Comparison of ENCODE assay signal across 23 cellular contexts in the genomic region with DNA sequence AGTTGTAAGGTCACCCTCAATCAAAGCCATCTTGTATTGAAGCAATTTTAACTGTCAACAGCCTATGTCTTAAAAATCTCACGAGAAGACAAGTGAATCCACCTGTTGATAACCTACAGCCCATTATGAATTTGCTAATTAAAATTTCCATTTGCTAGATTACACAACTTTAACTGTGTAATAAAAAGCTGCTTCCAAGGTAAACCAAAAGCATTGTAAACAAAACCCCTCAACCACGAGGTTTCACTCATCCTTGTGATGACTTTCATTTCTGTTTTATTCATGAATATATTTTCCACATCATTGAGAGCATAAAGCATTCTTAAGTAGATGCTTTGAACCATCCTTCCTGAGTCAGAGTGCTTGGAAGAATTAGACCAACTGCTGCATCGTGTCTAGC.
DNase-seq lines count a peak whose midpoint lies in the region; ATAC-seq and TF ChIP-seq lines count a peak whose summit lies in the region.
"Had no signal": no experiment of that assay in that cellular context is flagged by ENCODE, and none has a peak within 500 bp of the region (broad histone marks: within the 10 kb centered on the region; RNA-seq: fewer than 3 reads in every experiment).

No MANE protein-coding gene starts in this region.

- peak overlapping the region in 2 of 8 donors; percentile 16 to 46 for H3K4me3 Mint-ChIP-seq in naive B cell
- H3K4me3 Mint-ChIP-seq: effector memory CD8-positive, alpha-beta T cell had no signal

- TF ChIP-seq CTCF in HEK293 (tag by site-specific recombination; IDR thresholded peaks at IDR 0.05), result no peak

- ATAC-seq in GM18502 (IDR thresholded peaks at IDR 0.05; ENCODE audit: poor library complexity, unreplicated experiment), result peak; percentile 38
- ATAC-seq in naive B cell (ENCODE audit: low read depth in 2 of 2), result peak; percentile 88 to 89
- ATAC-seq: effector memory CD8-positive, alpha-beta T cell had no signal

- peaks cover 0 to 11% of the 10 kb centered on the region in 2 donors for H3K36me3 Mint-ChIP-seq in naive B cell

- peak overlapping the region; percentile 11; the same call in 1 of the 2 replicates for H3K27ac ChIP-seq in HEK293 (ENCODE audit: extremely low read depth, low read depth, low read length)
- H3K27ac ChIP-seq: parathyroid adenoma, RWPE1, skin epidermis, vagina had no signal

- H3K4me1 ChIP-seq in HEK293 (ENCODE audit: control insufficient read depth, insufficient read depth, low read length), result peaks cover 11% of the 10 kb centered on the region
- H3K4me1 ChIP-seq: parathyroid adenoma, vagina had no signal

- peak overlapping the region in 3 of 6 donors; percentile 47 to 79 (median 74) for H3K27ac Mint-ChIP-seq in naive B cell
- H3K27ac Mint-ChIP-seq: effector memory CD8-positive, alpha-beta T cell had no signal

- no peaks in the 10 kb centered on the region for H3K9me3 Mint-ChIP-seq in naive B cell

- CTCF ChIA-PET in HEK293 (lab: Yijun Ruan, JAX), result no interaction called here

- DNase-seq in NAMALWA (ENCODE audit: low spot score) (peak; percentile 15), naive B cell (peak; percentile 49), LoVo (ENCODE audit: low spot score) (no peak), COLO829 (ENCODE audit: low spot score) (no peak), cerebellar nuclear complex (lab: John Stamatoyannopoulos, UW) (no peak), OCI-M1 (lab: John Stamatoyannopoulos, UW) (no peak)
- DNase-seq: activated CD4-positive, alpha-beta T cell treated with anti-CD3 and anti-CD28 coated beads for 4 hours; activated gamma-delta T cell; amniotic stem cell; central memory CD4-positive, alpha-beta T cell; effector memory CD8-positive, alpha-beta T cell; GDM1; NCI-H1092; NCI-H2081; stimulated activated CD4-positive, alpha-beta T cell treated with anti-CD3 and anti-CD28 coated beads, Interleukin-4, amount 100 ng/mL, for 24 hours; substantia nigra had no signal

- peaks cover 42 to 57% (median 54%) of the 10 kb centered on the region in 3 donors for H3K27me3 Mint-ChIP-seq in naive B cell

- POLR2A ChIA-PET in HEK293 (lab: Yijun Ruan, JAX), result no interaction called here

- no peak overlapping the region for H3K4me3 ChIP-seq in HEK293 (ENCODE audit: low read depth, low read length)
- H3K4me3 ChIP-seq: lung, skin epidermis, vagina had no signal

- H3K4me1 Mint-ChIP-seq in naive B cell, result peaks cover 5 to 34% (median 33%) of the 10 kb centered on the region in 3 donors

- H3K9me3 ChIP-seq in HEK293 (ENCODE audit: control insufficient read depth, insufficient read depth, low read depth, low read length), result no peaks in the 10 kb centered on the region
- H3K9me3 ChIP-seq: vagina had no signal

- H3K36me3 ChIP-seq in HEK293 (ENCODE audit: control insufficient read depth in 2 of 2, insufficient read depth in 1 of 2, low read length in 2 of 2), result no peaks in the 10 kb centered on the region
- H3K36me3 ChIP-seq: vagina had no signal

TF ChIP-seq in HEK293, 187 proteins besides CTCF, POLR2A, EP300 and RAD21 (continues in another document):
- no peak for TF ChIP-seq ZNF354C (tag by site-specific recombination; IDR thresholded peaks at IDR 0.05; ENCODE audit: borderline replicate concordance, low read depth)
- peak; percentile 95 for TF ChIP-seq WT1 (tag by site-specific recombination; IDR thresholded peaks at IDR 0.05)
- TF ChIP-seq ZEB2 (tag by site-specific recombination; IDR thresholded peaks at IDR 0.05), result no peak
- no peak for TF ChIP-seq ZNF530 (tag by site-specific recombination; IDR thresholded peaks at IDR 0.05; ENCODE audit: low read depth)
- no peak for TF ChIP-seq ZXDB (tag by site-specific recombination; IDR thresholded peaks at IDR 0.05)
- TF ChIP-seq ZNF561 (tag by site-specific recombination; IDR thresholded peaks at IDR 0.05; ENCODE audit: borderline replicate concordance), result no peak
- TF ChIP-seq ZNF791 (tag by site-specific recombination; IDR thresholded peaks at IDR 0.05), result no peak
- TF ChIP-seq ZNF571 (tag by site-specific recombination; IDR thresholded peaks at IDR 0.05), result no peak
- TF ChIP-seq ZSCAN4 (tag by site-specific recombination; IDR thresholded peaks at IDR 0.05), result no peak
- no peak for TF ChIP-seq AEBP2 (tag by site-specific recombination; IDR thresholded peaks at IDR 0.05; ENCODE audit: borderline replicate concordance)
- no peak for TF ChIP-seq ZNF555 (tag by site-specific recombination; conservative IDR thresholded peaks at IDR 0.05)
- TF ChIP-seq BCL11A (tag by site-specific recombination; IDR thresholded peaks at IDR 0.05; ENCODE audit: low read depth), result 0 out of 2 replicates have a peak, but pooled peaks have one; percentile 25
- TF ChIP-seq ZNF394 (tag by site-specific recombination; IDR thresholded peaks at IDR 0.05; ENCODE audit: borderline replicate concordance), result no peak
- TF ChIP-seq ZNF391 (tag by site-specific recombination; IDR thresholded peaks at IDR 0.05; ENCODE audit: borderline replicate concordance, low read depth), result no peak
- TF ChIP-seq, protein P1, sequence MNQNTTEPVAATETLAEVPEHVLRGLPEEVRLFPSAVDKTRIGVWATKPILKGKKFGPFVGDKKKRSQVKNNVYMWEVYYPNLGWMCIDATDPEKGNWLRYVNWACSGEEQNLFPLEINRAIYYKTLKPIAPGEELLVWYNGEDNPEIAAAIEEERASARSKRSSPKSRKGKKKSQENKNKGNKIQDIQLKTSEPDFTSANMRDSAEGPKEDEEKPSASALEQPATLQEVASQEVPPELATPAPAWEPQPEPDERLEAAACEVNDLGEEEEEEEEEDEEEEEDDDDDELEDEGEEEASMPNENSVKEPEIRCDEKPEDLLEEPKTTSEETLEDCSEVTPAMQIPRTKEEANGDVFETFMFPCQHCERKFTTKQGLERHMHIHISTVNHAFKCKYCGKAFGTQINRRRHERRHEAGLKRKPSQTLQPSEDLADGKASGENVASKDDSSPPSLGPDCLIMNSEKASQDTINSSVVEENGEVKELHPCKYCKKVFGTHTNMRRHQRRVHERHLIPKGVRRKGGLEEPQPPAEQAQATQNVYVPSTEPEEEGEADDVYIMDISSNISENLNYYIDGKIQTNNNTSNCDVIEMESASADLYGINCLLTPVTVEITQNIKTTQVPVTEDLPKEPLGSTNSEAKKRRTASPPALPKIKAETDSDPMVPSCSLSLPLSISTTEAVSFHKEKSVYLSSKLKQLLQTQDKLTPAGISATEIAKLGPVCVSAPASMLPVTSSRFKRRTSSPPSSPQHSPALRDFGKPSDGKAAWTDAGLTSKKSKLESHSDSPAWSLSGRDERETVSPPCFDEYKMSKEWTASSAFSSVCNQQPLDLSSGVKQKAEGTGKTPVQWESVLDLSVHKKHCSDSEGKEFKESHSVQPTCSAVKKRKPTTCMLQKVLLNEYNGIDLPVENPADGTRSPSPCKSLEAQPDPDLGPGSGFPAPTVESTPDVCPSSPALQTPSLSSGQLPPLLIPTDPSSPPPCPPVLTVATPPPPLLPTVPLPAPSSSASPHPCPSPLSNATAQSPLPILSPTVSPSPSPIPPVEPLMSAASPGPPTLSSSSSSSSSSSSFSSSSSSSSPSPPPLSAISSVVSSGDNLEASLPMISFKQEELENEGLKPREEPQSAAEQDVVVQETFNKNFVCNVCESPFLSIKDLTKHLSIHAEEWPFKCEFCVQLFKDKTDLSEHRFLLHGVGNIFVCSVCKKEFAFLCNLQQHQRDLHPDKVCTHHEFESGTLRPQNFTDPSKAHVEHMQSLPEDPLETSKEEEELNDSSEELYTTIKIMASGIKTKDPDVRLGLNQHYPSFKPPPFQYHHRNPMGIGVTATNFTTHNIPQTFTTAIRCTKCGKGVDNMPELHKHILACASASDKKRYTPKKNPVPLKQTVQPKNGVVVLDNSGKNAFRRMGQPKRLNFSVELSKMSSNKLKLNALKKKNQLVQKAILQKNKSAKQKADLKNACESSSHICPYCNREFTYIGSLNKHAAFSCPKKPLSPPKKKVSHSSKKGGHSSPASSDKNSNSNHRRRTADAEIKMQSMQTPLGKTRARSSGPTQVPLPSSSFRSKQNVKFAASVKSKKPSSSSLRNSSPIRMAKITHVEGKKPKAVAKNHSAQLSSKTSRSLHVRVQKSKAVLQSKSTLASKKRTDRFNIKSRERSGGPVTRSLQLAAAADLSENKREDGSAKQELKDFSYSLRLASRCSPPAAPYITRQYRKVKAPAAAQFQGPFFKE (tag by site-specific recombination; IDR thresholded peaks at IDR 0.05; ENCODE audit: borderline replicate concordance), result no peak
- TF ChIP-seq ZNF221 (tag by site-specific recombination; IDR thresholded peaks at IDR 0.05; ENCODE audit: borderline replicate concordance), result no peak
- TF ChIP-seq, protein P2, sequence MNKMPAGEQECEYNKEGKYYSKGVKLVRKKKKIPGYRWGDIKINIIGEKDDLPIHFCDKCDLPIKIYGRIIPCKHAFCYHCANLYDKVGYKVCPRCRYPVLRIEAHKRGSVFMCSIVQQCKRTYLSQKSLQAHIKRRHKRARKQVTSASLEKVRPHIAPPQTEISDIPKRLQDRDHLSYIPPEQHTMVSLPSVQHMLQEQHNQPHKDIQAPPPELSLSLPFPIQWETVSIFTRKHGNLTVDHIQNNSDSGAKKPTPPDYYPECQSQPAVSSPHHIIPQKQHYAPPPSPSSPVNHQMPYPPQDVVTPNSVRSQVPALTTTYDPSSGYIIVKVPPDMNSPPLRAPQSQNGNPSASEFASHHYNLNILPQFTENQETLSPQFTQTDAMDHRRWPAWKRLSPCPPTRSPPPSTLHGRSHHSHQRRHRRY (tag by site-specific recombination; IDR thresholded peaks at IDR 0.05), result no peak

Comparison
In these comparisons a context has a peak if more than half of its experiments do, and no peak if none do; other contexts are left out.
1. DNase-seq: peak in NAMALWA (single experiment) and naive B cell (single experiment); none in LoVo (single experiment), COLO829 (single experiment), cerebellar nuclear complex (0 of 2) and OCI-M1 (single experiment).